Comparison of ENCODE assay signal across 15 cellular contexts in the genomic region with DNA sequence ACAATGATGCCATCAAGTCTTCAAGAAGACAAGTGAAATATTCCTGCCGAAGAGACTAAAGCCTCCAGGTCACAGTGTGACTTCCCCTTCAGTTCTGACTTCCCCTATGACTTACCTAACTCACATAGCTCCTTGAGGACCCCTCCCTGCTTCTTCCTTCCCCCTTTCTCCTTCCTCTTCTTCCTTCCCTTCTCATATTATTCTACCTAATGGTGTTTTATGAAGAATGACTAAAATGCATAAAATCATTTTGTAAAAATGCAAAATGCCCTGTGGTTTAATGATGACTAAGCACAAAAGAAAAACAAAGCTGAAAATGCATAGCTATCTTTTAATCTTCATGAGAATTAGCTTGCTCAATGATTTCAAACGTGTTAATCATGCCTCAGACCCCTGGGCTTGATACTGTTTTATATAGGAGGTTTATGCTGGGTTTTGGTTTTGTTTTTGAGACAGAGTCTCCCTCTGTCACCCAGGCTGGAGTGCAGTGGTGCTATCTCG. TPM values are rescaled to one million over a fixed set of nuclear protein-coding genes. Genes with fewer than 3 reads are reported as not detected.
DNase-seq lines count a peak whose midpoint lies in the region; ATAC-seq and TF ChIP-seq lines count a peak whose summit lies in the region.
"Had no signal": no experiment of that assay in that cellular context is flagged by ENCODE, and none has a peak within 500 bp of the region (broad histone marks: within the 10 kb centered on the region; RNA-seq: fewer than 3 reads in every experiment).

No MANE protein-coding gene starts in this region.

- TF ChIP-seq CTCF in MCF 10A (IDR thresholded peaks at IDR 0.05; ENCODE audit: unreplicated experiment) (no peak), breast epithelium (IDR thresholded peaks at IDR 0.05) (no peak), upper lobe of left lung (IDR thresholded peaks at IDR 0.05) (no peak)

- H3K4me3 ChIP-seq in breast epithelium (no peak overlapping the region), upper lobe of left lung (no peak overlapping the region)
- H3K4me3 ChIP-seq: suprapubic skin had no signal

- no peak overlapping the region for H3K4me3 Mint-ChIP-seq in MCF 10A (ENCODE audit: unreplicated experiment)
- H3K4me3 Mint-ChIP-seq: activated CD4-positive, alpha-beta memory T cell treated with anti-CD3 and anti-CD28 coated beads, Interleukin-2, amount 10 ng/mL, durations not matched to agents 7 days and 5 days; B cell; central memory CD8-positive, alpha-beta T cell had no signal

- H3K4me1 Mint-ChIP-seq in MCF 10A (ENCODE audit: insufficient read depth, unreplicated experiment): peaks cover 20% of the 10 kb centered on the region
- H3K4me1 Mint-ChIP-seq: activated CD4-positive, alpha-beta memory T cell treated with anti-CD3 and anti-CD28 coated beads, Interleukin-2, amount 10 ng/mL, durations not matched to agents 7 days and 5 days; central memory CD8-positive, alpha-beta T cell had no signal

- ATAC-seq in upper lobe of left lung (ENCODE audit: low FRiP score in 2 of 2) (peak; percentile 71 to 83), GM18861 (IDR thresholded peaks at IDR 0.05; ENCODE audit: unreplicated experiment) (no peak)

- no TSS peak for BruUV-seq in MCF 10A (replicated peaks; lab: Mats Ljungman, UMichigan)

- peak; percentile 64 for DNase-seq in MCF 10A (ENCODE audit: unreplicated experiment)
- no peak for DNase-seq in breast epithelium (ENCODE audit: low spot score in 2 of 2)
- peak; percentile 93 for DNase-seq in SKM-1 (lab: John Stamatoyannopoulos, UW; ENCODE audit: unreplicated experiment)
- DNase-seq in glomerular visceral epithelial cell (ENCODE audit: extremely low spot score): peak; percentile 43
- DNase-seq in upper lobe of left lung: no peak
- DNase-seq in NCI-H2196 (lab: John Stamatoyannopoulos, UW; ENCODE audit: unreplicated experiment): no peak
- DNase-seq in medulla oblongata (ENCODE audit: extremely low spot score): no peak
- DNase-seq: activated CD4-positive, alpha-beta memory T cell treated with anti-CD3 and anti-CD28 coated beads, Interleukin-2, amount 10 ng/mL, durations not matched to agents 7 days and 5 days; stimulated activated CD4-positive, alpha-beta T cell treated with anti-CD3 and anti-CD28 coated beads, Interleukin-15, amount 100 ng/mL, for 24 hours had no signal

- no peak for TF ChIP-seq EP300 in upper lobe of left lung (IDR thresholded peaks at IDR 0.05)

- POLR2A ChIA-PET in MCF 10A (lab: Yijun Ruan, JAX): interaction anchor here (0.6 to 2.5 kb wide), 7 partner anchors 14 to 1636 kb away, joined by 3 to 14 read pairs (median 4); a partner anchor contains a TSS

- no peaks in the 10 kb centered on the region for H3K36me3 Mint-ChIP-seq in MCF 10A (ENCODE audit: insufficient read depth, unreplicated experiment)

- H3K27ac Mint-ChIP-seq in MCF 10A (ENCODE audit: low read depth, unreplicated experiment): peak overlapping the region; percentile 74
- H3K27ac Mint-ChIP-seq: activated CD4-positive, alpha-beta memory T cell treated with anti-CD3 and anti-CD28 coated beads, Interleukin-2, amount 10 ng/mL, durations not matched to agents 7 days and 5 days; B cell had no signal

- H3K4me1 ChIP-seq in breast epithelium: no peaks in the 10 kb centered on the region
- H3K4me1 ChIP-seq in upper lobe of left lung: peaks cover 3 to 24% (median 15%) of the 10 kb centered on the region in 4 donors

- H3K27me3 ChIP-seq in breast epithelium (no peaks in the 10 kb centered on the region), upper lobe of left lung (no peaks in the 10 kb centered on the region)
- H3K27me3 ChIP-seq: suprapubic skin had no signal

- 35 to 42% methylated on average over 3 of the region's 3 CpGs for WGBS in upper lobe of left lung, 2 donors

- H3K9me3 ChIP-seq in breast epithelium (peaks cover 8 to 11% of the 10 kb centered on the region in 2 donors), upper lobe of left lung (peaks cover 0 to 8% (median 6%) of the 10 kb centered on the region in 4 donors)
- H3K9me3 ChIP-seq: suprapubic skin had no signal

- no peak for TF ChIP-seq POLR2A in breast epithelium (IDR thresholded peaks at IDR 0.05)
- TF ChIP-seq POLR2A in upper lobe of left lung (IDR thresholded peaks at IDR 0.05): no peak

- H3K27ac ChIP-seq in breast epithelium: peak overlapping the region in 1 of 2 donors; percentile 13
- H3K27ac ChIP-seq in upper lobe of left lung: peak overlapping the region in 3 of 4 donors; percentile 4 to 40 (median 12)
- H3K27ac ChIP-seq: suprapubic skin had no signal

- intact Hi-C loops in MCF 10A (cut with micrococcal nuclease) (no loop called here), breast epithelium (cut with DNase I; ENCODE audit: low total_unique reads) (no loop called here)

- no peaks in the 10 kb centered on the region for H3K27me3 Mint-ChIP-seq in MCF 10A (ENCODE audit: insufficient read depth, unreplicated experiment)
- H3K27me3 Mint-ChIP-seq: activated CD4-positive, alpha-beta memory T cell treated with anti-CD3 and anti-CD28 coated beads, Interleukin-2, amount 10 ng/mL, durations not matched to agents 7 days and 5 days had no signal

- CTCF ChIA-PET in MCF 10A (lab: Yijun Ruan, JAX): interaction anchor here (0.6 to 1.8 kb wide), 5 partner anchors 20 to 190 kb away, joined by 3 to 7 read pairs (median 4); no protein-coding TSS in a partner anchor

- H3K36me3 ChIP-seq in breast epithelium (no peaks in the 10 kb centered on the region), upper lobe of left lung (no peaks in the 10 kb centered on the region)
- H3K36me3 ChIP-seq: suprapubic skin had no signal

- peaks cover 8% of the 10 kb centered on the region for H3K9me3 Mint-ChIP-seq in MCF 10A (ENCODE audit: unreplicated experiment)
- H3K9me3 Mint-ChIP-seq: central memory CD8-positive, alpha-beta T cell had no signal

RNA-seq across cellular contexts. Expression of a gene that starts 26.1 kb away (rescaled TPM):
- total RNA-seq in MCF 10A (2022) (not detected in 2 replicates), breast epithelium (1 to 10 TPM in 1 of 3 donors, not detected in 2; 1.6 TPM), upper lobe of left lung (1 to 10 TPM in 4 of 6 donors, not detected in 2; 1.8 to 2.5 (median 2.2) TPM)
- total RNA-seq: activated CD4-positive, alpha-beta memory T cell treated with anti-CD3 and anti-CD28 coated beads, Interleukin-2, amount 10 ng/mL, durations not matched to agents 7 days and 5 days; B cell; H4; kidney epithelial cell had no signal

Comparison
In these comparisons a context has a peak if more than half of its experiments do, and no peak if none do; other contexts are left out.
1. DNase-seq: peak in MCF 10A (single experiment), SKM-1 (single experiment) and glomerular visceral epithelial cell (single experiment); none in breast epithelium (0 of 2), upper lobe of left lung (0 of 2), NCI-H2196 (single experiment) and medulla oblongata (single experiment).